In the genomic region with DNA sequence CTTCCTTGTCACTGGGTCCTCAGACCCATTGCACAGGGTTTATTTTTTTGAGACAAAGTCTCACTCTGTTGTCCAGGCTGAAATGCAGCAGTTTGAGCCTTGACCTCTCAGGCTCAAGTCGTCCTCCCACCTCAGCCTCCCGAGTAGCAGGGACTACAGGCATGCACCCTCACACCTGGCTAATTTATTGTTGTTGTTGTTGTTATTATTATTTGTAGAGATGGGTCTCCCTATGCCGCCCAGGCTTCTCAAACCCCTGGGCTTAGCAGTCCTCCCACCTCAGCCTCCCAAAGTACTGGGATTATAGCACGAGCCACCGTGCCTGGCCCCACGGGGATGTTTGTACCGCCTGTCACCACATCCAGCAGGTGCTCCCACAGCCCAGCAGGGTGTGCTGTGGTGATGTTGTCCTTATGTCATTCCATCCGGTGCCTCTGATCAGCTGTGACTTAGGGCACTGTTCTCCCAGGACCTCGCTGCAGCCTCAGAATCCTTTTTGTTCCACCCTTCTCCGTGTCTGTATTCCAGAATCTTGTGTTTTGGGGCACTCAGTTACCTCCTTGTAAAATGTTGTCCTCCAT, we compare ENCODE assay signal across 8 cellular contexts.
DNase-seq lines count a peak whose midpoint lies in the region; ATAC-seq and TF ChIP-seq lines count a peak whose summit lies in the region.

No MANE protein-coding gene starts in this region.

- H4K91ac ChIP-seq in mesenchymal stem cell (ENCODE audit: low read length): no peak overlapping the region

- H3K36me3 Mint-ChIP-seq in Calu3 (ENCODE audit: insufficient read depth, unreplicated experiment): no peaks in the 10 kb centered on the region
- H3K36me3 Mint-ChIP-seq in activated CD8-positive, alpha-beta T cell treated with anti-CD3 and anti-CD28 coated beads, Interleukin-2, amount 10 ng/mL, durations not matched to agents 7 days and 5 days (ENCODE audit: low read depth): no peaks in the 10 kb centered on the region

- POLR2A ChIA-PET in activated CD8-positive, alpha-beta T cell treated with anti-CD3 and anti-CD28 coated beads, Interleukin-2, amount 10 ng/mL, durations not matched to agents 7 days and 5 days (lab: Charles Lee): no interaction called here

- no peak overlapping the region for H3K4me2 ChIP-seq in mesenchymal stem cell (ENCODE audit: low read length, poor library complexity, severe bottlenecking)

- no peaks in the 10 kb centered on the region for H3K79me1 ChIP-seq in mesenchymal stem cell (replicated peaks; ENCODE audit: low read length, poor library complexity, severe bottlenecking)

- intact Hi-C loops in Calu3 (cut with micrococcal nuclease; ENCODE audit: unreplicated experiment): loop anchor here (2.0 kb wide), 2 partner anchors 21 to 45 kb away; no protein-coding TSS in a partner anchor
- intact Hi-C loops in gastrocnemius medialis (cut with DNase I; ENCODE audit: low total_unique reads): no loop called here

- peak; percentile 62 for TF ChIP-seq CTCF in Calu3 (IDR thresholded peaks at IDR 0.05; ENCODE audit: unreplicated experiment)
- TF ChIP-seq CTCF in gastrocnemius medialis (IDR thresholded peaks at IDR 0.05 in 4 of 5, conservative IDR thresholded peaks at IDR 0.05 in 1 of 5): no peak

- H3K27ac Mint-ChIP-seq in Calu3 (ENCODE audit: unreplicated experiment): no peak overlapping the region
- no peak overlapping the region for H3K27ac Mint-ChIP-seq in activated CD8-positive, alpha-beta T cell treated with anti-CD3 and anti-CD28 coated beads, Interleukin-2, amount 10 ng/mL, durations not matched to agents 7 days and 5 days

- no peak for TF ChIP-seq POLR2A in gastrocnemius medialis (IDR thresholded peaks at IDR 0.05)

- no peak overlapping the region for H2BK15ac ChIP-seq in mesenchymal stem cell (ENCODE audit: low read depth, poor library complexity, severe bottlenecking)

- peaks cover 10 to 18% of the 10 kb centered on the region in 2 experiments for H3K27me3 ChIP-seq in mesenchymal stem cell (ENCODE audit: control insufficient read depth in 1 of 2, insufficient read depth in 1 of 2, low read length in 2 of 2)
- no peaks in the 10 kb centered on the region for H3K27me3 ChIP-seq in gastrocnemius medialis

- no peak overlapping the region for H4K8ac ChIP-seq in mesenchymal stem cell (ENCODE audit: low read length)

- CTCF ChIA-PET in Calu3 (lab: Charles Lee): interaction anchor here (0.6 to 1.1 kb wide), 2 partner anchors 22 to 825 kb away, joined by 3 to 5 read pairs; no protein-coding TSS in a partner anchor
- CTCF ChIA-PET in activated CD8-positive, alpha-beta T cell treated with anti-CD3 and anti-CD28 coated beads, Interleukin-2, amount 10 ng/mL, durations not matched to agents 7 days and 5 days (lab: Charles Lee): no interaction called here

- H3K27ac ChIP-seq in mesenchymal stem cell (ENCODE audit: low read length, poor library complexity, severe bottlenecking): no peak overlapping the region
- no peak overlapping the region for H3K27ac ChIP-seq in gastrocnemius medialis

- WGBS in mesenchymal stem cell: 66% methylated on average over 10 of the region's 10 CpGs

- no peak overlapping the region for H3K14ac ChIP-seq in mesenchymal stem cell (ENCODE audit: low read length in 2 of 2)

- no peak overlapping the region for H3K18ac ChIP-seq in mesenchymal stem cell (ENCODE audit: low read depth in 1 of 2, low read length in 2 of 2)

- H3K4me3 Mint-ChIP-seq in Calu3 (ENCODE audit: low read depth, unreplicated experiment): no peak overlapping the region
- no peak overlapping the region for H3K4me3 Mint-ChIP-seq in activated CD8-positive, alpha-beta T cell treated with anti-CD3 and anti-CD28 coated beads, Interleukin-2, amount 10 ng/mL, durations not matched to agents 7 days and 5 days

- ATAC-seq in GM19035 (IDR thresholded peaks at IDR 0.05; ENCODE audit: unreplicated experiment): peak; percentile 88
- peak; percentile 92 for ATAC-seq in HG03520 (IDR thresholded peaks at IDR 0.05; ENCODE audit: unreplicated experiment)
- ATAC-seq in activated CD8-positive, alpha-beta T cell treated with anti-CD3 and anti-CD28 coated beads, Interleukin-2, amount 10 ng/mL, durations not matched to agents 7 days and 5 days: peak; percentile 49
- ATAC-seq in gastrocnemius medialis: no peak

- H2BK5ac ChIP-seq in mesenchymal stem cell (ENCODE audit: low read depth, low read length, poor library complexity, severe bottlenecking): no peak overlapping the region

- H3K4me3 ChIP-seq in mesenchymal stem cell (ENCODE audit: insufficient read depth in 1 of 2, low read depth in 1 of 2, low read length in 2 of 2) (no peak overlapping the region), gastrocnemius medialis (no peak overlapping the region)

- BruUV-seq in Calu3 (replicated peaks; lab: Mats Ljungman, UMichigan): no TSS peak

- H3K36me3 ChIP-seq in mesenchymal stem cell (ENCODE audit: control insufficient read depth in 1 of 2, insufficient read depth in 2 of 2, low read depth in 1 of 2, low read length in 2 of 2) (no peaks in the 10 kb centered on the region), gastrocnemius medialis (no peaks in the 10 kb centered on the region)

- H3K4me1 Mint-ChIP-seq in Calu3 (ENCODE audit: low read depth, unreplicated experiment): no peaks in the 10 kb centered on the region
- H3K4me1 Mint-ChIP-seq in activated CD8-positive, alpha-beta T cell treated with anti-CD3 and anti-CD28 coated beads, Interleukin-2, amount 10 ng/mL, durations not matched to agents 7 days and 5 days (ENCODE audit: low read depth): no peaks in the 10 kb centered on the region

- H3K4ac ChIP-seq in mesenchymal stem cell (ENCODE audit: low read depth in 1 of 2, low read length in 2 of 2): no peak overlapping the region

- H3K27me3 Mint-ChIP-seq in Calu3 (ENCODE audit: unreplicated experiment): peaks cover 24% of the 10 kb centered on the region
- peaks cover 2% of the 10 kb centered on the region for H3K27me3 Mint-ChIP-seq in activated CD8-positive, alpha-beta T cell treated with anti-CD3 and anti-CD28 coated beads, Interleukin-2, amount 10 ng/mL, durations not matched to agents 7 days and 5 days (ENCODE audit: low read depth)

- H3K9me3 ChIP-seq in mesenchymal stem cell (ENCODE audit: control insufficient read depth, low read length) (no peaks in the 10 kb centered on the region), gastrocnemius medialis (no peaks in the 10 kb centered on the region)

- DNase-seq in Calu3 (peak; percentile 56), mesenchymal stem cell (peak; percentile 30), inferior parietal cortex (ENCODE audit: extremely low spot score) (no peak), NCI-H1436 treated with DMSO at 0.1 percent for 48 hours (lab: John Stamatoyannopoulos, UW) (no peak), gastrocnemius medialis (no peak)
- DNase-seq in activated CD8-positive, alpha-beta T cell treated with anti-CD3 and anti-CD28 coated beads, Interleukin-2, amount 10 ng/mL, durations not matched to agents 7 days and 5 days: peak; percentile 25

- no peak overlapping the region for H2BK120ac ChIP-seq in mesenchymal stem cell (ENCODE audit: low read depth, low read length)

- no peak overlapping the region for H2BK12ac ChIP-seq in mesenchymal stem cell (ENCODE audit: low read length in 2 of 2)

- H3K9me3 Mint-ChIP-seq in Calu3 (ENCODE audit: low read depth, unreplicated experiment): no peaks in the 10 kb centered on the region
- H3K9me3 Mint-ChIP-seq in activated CD8-positive, alpha-beta T cell treated with anti-CD3 and anti-CD28 coated beads, Interleukin-2, amount 10 ng/mL, durations not matched to agents 7 days and 5 days (ENCODE audit: insufficient read depth): no peaks in the 10 kb centered on the region

- no peak overlapping the region for H3K9ac ChIP-seq in mesenchymal stem cell (ENCODE audit: low read length)

- H3K4me1 ChIP-seq in mesenchymal stem cell (ENCODE audit: control insufficient read depth, insufficient read depth, low read depth, low read length) (peaks cover 2% of the 10 kb centered on the region), gastrocnemius medialis (no peaks in the 10 kb centered on the region)

- H2AFZ ChIP-seq in mesenchymal stem cell (ENCODE audit: low read depth, low read length): no peak overlapping the region

- in situ Hi-C loops in gastrocnemius medialis (cut with MboI; ENCODE audit: low sequenced_read_pairs in 4 of 4): loop anchor here in 1 of 4 donors (25.0 kb wide), 1 partner anchor 1566 kb away; no protein-coding TSS in a partner anchor

- H2AK5ac ChIP-seq in mesenchymal stem cell (ENCODE audit: low read length, severe bottlenecking): no peak overlapping the region

- no peak overlapping the region for H3K23ac ChIP-seq in mesenchymal stem cell (ENCODE audit: low read length in 2 of 2)

Comparison
In these comparisons a context has a peak if more than half of its experiments do, and no peak if none do; other contexts are left out.
1. DNase-seq: peak in Calu3 (single experiment), activated CD8-positive, alpha-beta T cell treated with anti-CD3 and anti-CD28 coated beads, Interleukin-2, amount 10 ng/mL, durations not matched to agents 7 days and 5 days (single experiment) and mesenchymal stem cell (single experiment); none in inferior parietal cortex (single experiment), NCI-H1436 treated with DMSO at 0.1 percent for 48 hours (single experiment) and gastrocnemius medialis (0 of 2).
2. ATAC-seq: peak in GM19035 (single experiment), HG03520 (single experiment) and activated CD8-positive, alpha-beta T cell treated with anti-CD3 and anti-CD28 coated beads, Interleukin-2, amount 10 ng/mL, durations not matched to agents 7 days and 5 days (single experiment); none in gastrocnemius medialis (0 of 2).